In the genomic region with DNA sequence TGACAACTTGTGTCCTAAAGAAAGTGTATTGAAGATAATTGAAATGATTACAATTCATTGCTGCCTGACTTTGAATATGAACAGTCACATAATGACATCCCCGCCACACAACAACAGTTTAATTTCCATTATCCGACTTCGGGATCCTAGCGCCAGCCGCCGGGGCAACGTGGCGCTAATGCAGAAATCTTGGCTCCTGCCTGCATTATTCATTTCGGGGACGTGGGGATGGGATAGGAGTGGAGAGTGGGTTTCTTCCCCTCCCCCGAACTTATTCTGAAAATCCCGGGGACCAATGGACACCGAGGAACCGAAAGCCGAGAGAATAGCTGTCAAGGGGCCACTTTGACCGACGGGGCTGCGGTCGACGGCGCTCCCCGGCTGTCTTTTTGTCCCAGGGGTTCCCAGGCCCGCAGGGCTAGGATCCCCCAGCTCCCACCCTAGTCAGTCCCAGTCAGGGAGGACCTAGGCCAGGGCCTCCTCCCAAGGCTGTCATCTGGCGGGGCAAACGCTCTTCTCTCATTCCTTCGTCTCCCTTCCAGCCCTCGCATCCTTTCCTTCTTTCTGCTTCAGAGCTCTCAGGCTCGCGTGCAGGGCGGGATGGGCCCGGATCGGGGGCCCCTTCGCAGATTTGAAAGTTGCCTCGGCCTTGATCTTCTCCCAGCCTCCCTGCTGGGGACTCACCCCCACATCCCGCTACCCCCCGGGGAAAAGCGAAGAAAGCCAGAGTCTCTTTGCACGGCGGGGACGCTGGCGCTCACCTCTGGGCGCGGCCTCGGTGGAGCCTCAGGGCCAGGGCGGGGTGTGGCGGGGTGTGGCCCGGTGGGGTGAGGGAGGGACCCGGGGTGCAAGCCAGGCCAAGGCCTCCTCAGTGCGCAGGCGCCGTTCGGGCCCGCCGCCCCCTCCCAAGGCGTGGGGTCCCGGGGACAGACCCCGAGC, we compare ENCODE assay signal across 17 cellular contexts. TPM values are rescaled to one million over a fixed set of nuclear protein-coding genes. Genes with fewer than 3 reads are reported as not detected.
DNase-seq lines count a peak whose midpoint lies in the region; ATAC-seq, FAIRE-seq and TF ChIP-seq lines count a peak whose summit lies in the region.
"Had no signal": no experiment of that assay in that cellular context is flagged by ENCODE, and none has a peak within 500 bp of the region (broad histone marks: within the 10 kb centered on the region; RNA-seq: fewer than 3 reads in every experiment).

No MANE protein-coding gene starts in this region.

- H3K4me3 ChIP-seq in K562 (no peak overlapping the region), iPS-18a (ENCODE audit: low read length) (peak overlapping the region; percentile 32)
- H3K4me3 ChIP-seq: mucosa of descending colon, prostate gland, testis had no signal

- H3K4me1 Mint-ChIP-seq in activated naive CD4-positive, alpha-beta T cell treated with anti-CD3 and anti-CD28 coated beads, Interleukin-2, amount 10 ng/mL, durations not matched to agents 7 days and 5 days = peaks cover 4% of the 10 kb centered on the region
- H3K4me1 Mint-ChIP-seq in immature natural killer cell = peaks cover 4 to 21% of the 10 kb centered on the region in 2 donors

- H3K9me1 ChIP-seq in K562 (ENCODE audit: control insufficient read depth, insufficient read depth, low read length) = no peaks in the 10 kb centered on the region

- H3K79me2 ChIP-seq in K562 (ENCODE audit: control insufficient read depth, insufficient read depth, low read length) = no peaks in the 10 kb centered on the region

- POLR2A ChIA-PET in K562 (lab: Yijun Ruan, JAX) = no interaction called here

- H3K27me3 ChIP-seq in K562 (ENCODE audit: control insufficient read depth in 2 of 2, insufficient read depth in 2 of 2, low read length in 2 of 2) = peaks cover 53 to 63% of the 10 kb centered on the region in 2 experiments; a peak in 4 of 5 replicates
- H3K27me3 ChIP-seq in iPS-18a (ENCODE audit: control insufficient read depth, insufficient read depth, low read length) = peaks cover 99% of the 10 kb centered on the region
- H3K27me3 ChIP-seq: testis had no signal

- no peak for FAIRE-seq in K562 (lab: Jason Lieb, UNC)

- no peak overlapping the region for H2AFZ ChIP-seq in K562 (ENCODE audit: low read depth, low read length)

- no peaks in the 10 kb centered on the region for H4K20me1 ChIP-seq in K562 (replicated peaks; ENCODE audit: control insufficient read depth, insufficient read depth, low read length)

- intact Hi-C loops in K562 (cut with micrococcal nuclease) = no loop called here

- no peak for TF ChIP-seq RAD21 in K562 (CRISPR knock-in tag; conservative IDR thresholded peaks at IDR 0.05 in 1 of 2, IDR thresholded peaks at IDR 0.05 in 1 of 2)

- H3K9me3 ChIP-seq in K562 (replicated peaks; ENCODE audit: control insufficient read depth, insufficient read depth, low read depth, low read length) = no peaks in the 10 kb centered on the region
- H3K9me3 ChIP-seq in iPS-18a (ENCODE audit: control insufficient read depth, low read depth, low read length) = no peaks in the 10 kb centered on the region
- H3K9me3 ChIP-seq: mucosa of descending colon, prostate gland, testis had no signal

- no peak overlapping the region for H3K4me3 Mint-ChIP-seq in activated naive CD4-positive, alpha-beta T cell treated with anti-CD3 and anti-CD28 coated beads, Interleukin-2, amount 10 ng/mL, durations not matched to agents 7 days and 5 days
- peak overlapping the region in 1 of 5 donors; percentile 38 for H3K4me3 Mint-ChIP-seq in immature natural killer cell

- TF ChIP-seq CTCF in K562 (IDR thresholded peaks at IDR 0.05 in 2 of 3, conservative IDR thresholded peaks at IDR 0.05 in 1 of 3; ENCODE audit: insufficient read depth in 2 of 3, low read depth in 1 of 3, low read length in 3 of 3) = no peak

- no peaks in the 10 kb centered on the region for H3K9me3 Mint-ChIP-seq in activated naive CD4-positive, alpha-beta T cell treated with anti-CD3 and anti-CD28 coated beads, Interleukin-2, amount 10 ng/mL, durations not matched to agents 7 days and 5 days
- peaks cover 0 to 28% (median 4%) of the 10 kb centered on the region in 6 donors for H3K9me3 Mint-ChIP-seq in immature natural killer cell

- no TSS peak for BruUV-seq in K562 (replicated peaks; lab: Mats Ljungman, UMichigan)

- H3K4me1 ChIP-seq in K562 (replicated peaks in 1 of 2; ENCODE audit: control insufficient read depth in 2 of 2, insufficient read depth in 2 of 2, low read length in 2 of 2) (peaks cover 0 to 13% of the 10 kb centered on the region in 2 experiments; a peak in 2 of 5 replicates), iPS-18a (ENCODE audit: control insufficient read depth, low read depth, low read length) (peaks cover 56% of the 10 kb centered on the region)
- H3K4me1 ChIP-seq: prostate gland, testis had no signal

- TF ChIP-seq POLR2A in K562 (conservative IDR thresholded peaks at IDR 0.05) = no peak

- DNase-seq in activated naive CD4-positive, alpha-beta T cell treated with anti-CD3 and anti-CD28 coated beads, Interleukin-2, amount 10 ng/mL, durations not matched to agents 7 days and 5 days = no peak
- DNase-seq in activated naive CD4-positive, alpha-beta T cell treated with anti-CD3 and anti-CD28 coated beads, Interleukin-2, amount 50 U/mL, for 16 hours = no peak
- peak in 1 of 4 experiments; percentile 25 for DNase-seq in K562 (ENCODE audit: extremely low read depth in 1 of 4, low spot score in 3 of 4)
- DNase-seq in immature natural killer cell = no peak
- no peak for DNase-seq in COLO668 (lab: John Stamatoyannopoulos, UW; ENCODE audit: unreplicated experiment)
- DNase-seq in SK-N-DZ (ENCODE audit: low spot score) = no peak
- DNase-seq: aorta; dermis blood vessel endothelial cell; IMR-90; mucosa of descending colon; NCI-H1105; NCI-H2227 treated with DMSO at 0.1 percent for 48 hours; stimulated activated CD4-positive, alpha-beta T cell treated with anti-CD3 and anti-CD28 coated beads, Interleukin-15, amount 100 ng/mL, for 24 hours; testis had no signal

- peaks cover 83% of the 10 kb centered on the region for H3K27me3 Mint-ChIP-seq in activated naive CD4-positive, alpha-beta T cell treated with anti-CD3 and anti-CD28 coated beads, Interleukin-2, amount 10 ng/mL, durations not matched to agents 7 days and 5 days
- H3K27me3 Mint-ChIP-seq in immature natural killer cell (ENCODE audit: low read depth in 3 of 3) = peaks cover 48 to 75% (median 50%) of the 10 kb centered on the region in 3 donors

- WGBS in K562 (ENCODE audit: insufficient coverage, low coverage, missing lambda C conversion rate) = 49% methylated on average over 26 of the region's 57 CpGs

- no peaks in the 10 kb centered on the region for H3K36me3 ChIP-seq in K562 (ENCODE audit: control insufficient read depth, insufficient read depth, low read length)
- no peaks in the 10 kb centered on the region for H3K36me3 ChIP-seq in iPS-18a (ENCODE audit: control insufficient read depth, low read depth, low read length)
- H3K36me3 ChIP-seq: prostate gland had no signal

- peak overlapping the region; percentile 62 for H3K27ac Mint-ChIP-seq in activated naive CD4-positive, alpha-beta T cell treated with anti-CD3 and anti-CD28 coated beads, Interleukin-2, amount 10 ng/mL, durations not matched to agents 7 days and 5 days
- H3K27ac Mint-ChIP-seq in immature natural killer cell = no peak overlapping the region

- H3K4me2 ChIP-seq in K562 (ENCODE audit: insufficient read depth, low read length) = no peak overlapping the region

- TF ChIP-seq EP300 in K562 (IDR thresholded peaks at IDR 0.05; ENCODE audit: low read length) = no peak

- H3K9ac ChIP-seq in K562 (ENCODE audit: insufficient read depth in 1 of 2, low read depth in 2 of 2, low read length in 2 of 2) (no peak overlapping the region), iPS-18a (ENCODE audit: low read length) (no peak overlapping the region)

- peak; percentile 74 for ATAC-seq in K562
- no peak for ATAC-seq in HG02798 (IDR thresholded peaks at IDR 0.05; ENCODE audit: poor library complexity, unreplicated experiment)
- ATAC-seq: mucosa of descending colon had no signal

- H3K27ac ChIP-seq in K562 (ENCODE audit: extremely low read depth, low read depth, low read length) (no peak overlapping the region), iPS-18a (ENCODE audit: low read length) (no peak overlapping the region)
- H3K27ac ChIP-seq: prostate gland, testis had no signal

- in situ Hi-C loops in K562 (cut with MboI) = no loop called here

- peaks cover 6% of the 10 kb centered on the region for H3K36me3 Mint-ChIP-seq in activated naive CD4-positive, alpha-beta T cell treated with anti-CD3 and anti-CD28 coated beads, Interleukin-2, amount 10 ng/mL, durations not matched to agents 7 days and 5 days
- H3K36me3 Mint-ChIP-seq in immature natural killer cell = peaks cover 0 to 7% (median 3%) of the 10 kb centered on the region in 3 donors

- CTCF ChIA-PET in activated naive CD4-positive, alpha-beta T cell treated with anti-CD3 and anti-CD28 coated beads, Interleukin-2, amount 10 ng/mL, durations not matched to agents 7 days and 5 days (lab: Charles Lee) = no interaction called here
- CTCF ChIA-PET in K562 (lab: Yijun Ruan, JAX; ENCODE audit: low intra/inter-chr PET ratio) = no interaction called here

TF ChIP-seq in K562, 482 proteins besides CTCF, POLR2A, EP300 and RAD21 (continues in another document):
- TF ChIP-seq PYGO2 (tag; IDR thresholded peaks at IDR 0.05) = no peak

RNA-seq across cellular contexts. Expression of a gene that starts 14.6 kb away (rescaled TPM):
- 4.4 and 7.3 TPM in 2 replicates for total RNA-seq in K562 (2011; cell fraction: chromatin; rRNA removed; ENCODE audit: low replicate concordance)
- total RNA-seq in K562 (2011; cell fraction: nucleolus; rRNA removed) = 2.0 and 3.3 TPM in 2 replicates
- total RNA-seq in K562 (2011; cell fraction: nucleoplasm; rRNA removed) = 3.7 and 4.1 TPM in 2 replicates
- total RNA-seq in K562 (2014; rRNA removed) = 5.9 and 6.3 TPM in 2 replicates
- total RNA-seq in K562 (2014; rRNA removed; fragmentation: Illumina TruSeq; extraction: Trizol) = 5.3 and 7.1 TPM in 2 replicates
- 4.6 and 4.7 TPM in 2 replicates for total RNA-seq in K562 (2015; rRNA removed; fragmentation: Illumina TruSeq; extraction: Trizol)
- 5.7 and 5.9 TPM in 2 replicates for total RNA-seq in K562 (2021)
- polyA plus RNA-seq in K562 (2011; rRNA removed) = 2.5 and 6.8 TPM in 2 replicates
- 3.1 and 8.7 TPM in 2 replicates for polyA plus RNA-seq in K562 (2011; cell fraction: cytosol; rRNA removed)
- 9.3 and 26.6 TPM in 2 replicates for polyA plus RNA-seq in K562 (2011; cell fraction: nucleus; rRNA removed)
- polyA plus RNA-seq in K562 (2012) = 4.8 and 22.9 TPM in 2 replicates
- polyA plus RNA-seq in K562 (2014; fragmentation: Illumina TruSeq; extraction: Trizol) = 10.9 and 12.3 TPM in 2 replicates
- polyA plus RNA-seq in K562 (2014; fragmentation: Nextera tagmentation; extraction: Ambion mirVana) = 1 to 10 TPM; 1.5 to 2.6 TPM
- 7.2 TPM in 2 replicates for polyA plus RNA-seq in K562 (2014; rRNA removed)
- 4.2 and 9.1 TPM in 2 replicates for polyA minus RNA-seq in K562 (2011; rRNA and poly(A)+ RNA removed)
- polyA minus RNA-seq in K562 (2011; cell fraction: cytosol; rRNA and poly(A)+ RNA removed) = 2.3 and 6.0 TPM in 2 replicates
- polyA minus RNA-seq in K562 (2011; cell fraction: nucleus; rRNA and poly(A)+ RNA removed) = 3.9 and 17.3 TPM in 2 replicates
- not detected for polyA plus RNA-seq in immature natural killer cell
- polyA plus RNA-seq in SK-N-DZ (2014; cell fraction: cytosol; rRNA removed) = 0.65 and 0.73 TPM in 2 replicates
- polyA plus RNA-seq in SK-N-DZ (2014; cell fraction: nucleus; rRNA removed) = 0.56 and 9.3 TPM in 2 replicates
- total RNA-seq: dermis blood vessel endothelial cell, IMR-90 had no signal
- polyA plus RNA-seq: IMR-90 had no signal
